In the genomic region with DNA sequence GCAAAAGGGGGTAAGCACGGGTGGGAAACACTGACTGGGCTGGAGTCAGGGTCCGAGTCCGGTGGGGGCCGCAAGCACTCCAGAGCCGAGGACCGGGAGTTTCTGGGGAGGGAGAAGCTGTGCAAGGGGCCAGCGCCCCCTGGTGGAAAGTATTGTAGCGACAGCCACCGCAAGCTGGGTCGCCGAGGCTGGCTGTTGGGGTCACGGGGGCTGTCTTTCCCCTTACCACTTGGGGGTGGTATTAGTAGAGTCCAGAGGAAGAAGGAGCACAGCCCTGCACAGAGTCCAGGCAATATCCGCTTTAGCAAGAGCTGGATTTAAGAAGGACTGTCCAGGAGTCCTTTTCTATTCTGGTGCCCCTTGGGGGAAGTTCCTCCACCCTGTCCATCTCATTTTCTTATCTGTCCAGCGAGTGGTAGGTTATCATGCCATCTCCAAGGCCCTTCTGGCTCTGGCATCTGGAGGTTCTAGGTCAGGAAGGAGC, we compare ENCODE assay signal across 8 cellular contexts. TPM values are rescaled to one million over a fixed set of nuclear protein-coding genes. Genes with fewer than 3 reads are reported as not detected.
A peak's percentile ranks its signal among the peaks of the same experiment; 100 is the strongest.
DNase-seq lines count a peak whose midpoint lies in the region; ATAC-seq and TF ChIP-seq lines count a peak whose summit lies in the region.

No MANE protein-coding gene starts in this region.

- dilution Hi-C loops in IMR-90 (cut with HindIII; ENCODE audit: low sequenced_read_pairs, unreplicated experiment): no loop called here

- TF ChIP-seq CTCF in IMR-90 (conservative IDR thresholded peaks at IDR 0.05; ENCODE audit: low read depth, low read length) (peak; percentile 92), RWPE2 (IDR thresholded peaks at IDR 0.05; ENCODE audit: poor library complexity, severe bottlenecking) (peak; percentile 93), fibroblast of the aortic adventitia (IDR thresholded peaks at IDR 0.05; ENCODE audit: insufficient read depth, low read length) (peak; percentile 88), omental fat pad (IDR thresholded peaks at IDR 0.05) (peak in 2 of 3 donors; percentile 47 to 95), thyroid gland (IDR thresholded peaks at IDR 0.05) (peak; percentile 86 to 97 (median 90))

- no peak overlapping the region for H3K23ac ChIP-seq in IMR-90 (ENCODE audit: low read depth, low read length)

- peak overlapping the region; percentile 46; the same call in 1 of the 2 replicates for H3K4ac ChIP-seq in IMR-90 (ENCODE audit: low read depth, low read length)

- no peak overlapping the region; the same call in 1 of the 2 replicates for H4K5ac ChIP-seq in IMR-90 (ENCODE audit: low read depth, low read length)

- H3K27ac ChIP-seq in IMR-90 (ENCODE audit: insufficient read depth, low read length): no peak overlapping the region
- H3K27ac ChIP-seq in RWPE2 (ENCODE audit: poor library complexity, severe bottlenecking): no peak overlapping the region
- no peak overlapping the region for H3K27ac ChIP-seq in thyroid gland

- no peak overlapping the region for H2BK20ac ChIP-seq in IMR-90 (ENCODE audit: low read depth, low read length)

- peak; percentile 86 for TF ChIP-seq RAD21 in IMR-90 (IDR thresholded peaks at IDR 0.05; ENCODE audit: low read length)

- H2AK5ac ChIP-seq in IMR-90 (ENCODE audit: low read depth, low read length): peak overlapping the region; percentile 57; the same call in 1 of the 2 replicates

- H3K14ac ChIP-seq in IMR-90 (replicated peaks; ENCODE audit: low read depth, low read length): no peak overlapping the region

- H4K91ac ChIP-seq in IMR-90 (ENCODE audit: insufficient read depth, low read depth, low read length): no peak overlapping the region; the same call in 1 of the 2 replicates

- H4K8ac ChIP-seq in IMR-90 (ENCODE audit: low read depth in 2 of 2, low read length in 2 of 2): peak overlapping the region in 1 of 2 experiments; percentile 82; a peak in 1 of 4 replicates

- H2AK9ac ChIP-seq in IMR-90 (replicated peaks; ENCODE audit: low read depth, low read length, poor library complexity): peak overlapping the region; percentile 33

- peak; percentile 89 for ATAC-seq in IMR-90 (ENCODE audit: low read depth)
- peak; percentile 69 for ATAC-seq in RWPE2 (ENCODE audit: low read depth)
- ATAC-seq in omental fat pad (ENCODE audit: low FRiP score): peak; percentile 69
- no peak for ATAC-seq in HG02588 (IDR thresholded peaks at IDR 0.05; ENCODE audit: unreplicated experiment)

- H3K4me3 ChIP-seq in IMR-90 (ENCODE audit: insufficient read depth, low read depth, low read length) (no peak overlapping the region), RWPE2 (ENCODE audit: severe bottlenecking) (no peak overlapping the region), fibroblast of the aortic adventitia (ENCODE audit: low read depth, low read length) (peak overlapping the region; percentile 25), thyroid gland (replicated peaks in 1 of 3) (peak overlapping the region in 1 of 3 donors; percentile 17)

- no peak overlapping the region for H2BK15ac ChIP-seq in IMR-90 (ENCODE audit: low read depth, low read length)

- no peak overlapping the region for H2BK5ac ChIP-seq in IMR-90 (ENCODE audit: low read depth, low read length, poor library complexity, severe bottlenecking)

- H3K56ac ChIP-seq in IMR-90 (ENCODE audit: extremely low read depth, insufficient read depth, low read length): no peak overlapping the region

- H3K9me1 ChIP-seq in IMR-90 (ENCODE audit: insufficient read depth, low read length): 0 out of 2 replicates have a peak, but pooled peaks cover 3% of the 10 kb centered on the region

- in situ Hi-C loops in IMR-90 (cut with MboI; ENCODE audit: low sequenced_read_pairs): no loop called here

- H4K20me1 ChIP-seq in IMR-90 (ENCODE audit: insufficient read depth, low read length): no peaks in the 10 kb centered on the region

- TF ChIP-seq POLR2A in IMR-90 (IDR thresholded peaks at IDR 0.05; ENCODE audit: low read depth, low read length) (no peak), thyroid gland (IDR thresholded peaks at IDR 0.05) (no peak)

- intact Hi-C loops in IMR-90 (cut with micrococcal nuclease) (loop anchor here (1.0 kb wide), 1 partner anchor 66 kb away; no protein-coding TSS in a partner anchor), thyroid gland (cut with DNase I) (loop anchor here (2.0 kb wide), 1 partner anchor 65 kb away; no protein-coding TSS in a partner anchor)

- no peak overlapping the region; the same call in 1 of the 2 replicates for H3K18ac ChIP-seq in IMR-90 (ENCODE audit: low read depth, low read length)

- DNase-seq in Daoy (ENCODE audit: low read depth) (peak; percentile 75), IMR-90 (peak; percentile 54), RWPE2 (ENCODE audit: low spot score) (no peak), fibroblast of the aortic adventitia (ENCODE audit: low read depth) (peak; percentile 68), omental fat pad (ENCODE audit: low spot score) (peak; percentile 71), thyroid gland (peak; percentile 64 to 67)
- DNase-seq in activated T-helper 1 cell treated with anti-CD3 and anti-CD28 coated beads, Interleukin-2, amount 50 U/mL, for 16 hours (ENCODE audit: low read depth in 1 of 2, low spot score in 1 of 2): peak; percentile 57 to 67

- POLR2A ChIA-PET in IMR-90 (lab: Charles Lee; ENCODE audit: unreplicated experiment): no interaction called here

- H2BK120ac ChIP-seq in IMR-90 (ENCODE audit: low read depth, low read length): no peak overlapping the region; the same call in 1 of the 2 replicates

- no peak overlapping the region for H3K9ac ChIP-seq in IMR-90 (ENCODE audit: low read depth, low read length)

- H3K4me1 ChIP-seq in IMR-90 (ENCODE audit: control insufficient read depth, insufficient read depth, low read length): peaks cover 10% of the 10 kb centered on the region
- H3K4me1 ChIP-seq in RWPE2 (ENCODE audit: insufficient read depth, poor library complexity, severe bottlenecking): no peaks in the 10 kb centered on the region
- peaks cover 7 to 20% of the 10 kb centered on the region in 2 donors for H3K4me1 ChIP-seq in thyroid gland

- no CpG with 5 or more reads among the region's 14 CpGs for WGBS in IMR-90 (ENCODE audit: extremely low coverage in 2 of 2, insufficient read length in 1 of 2), 2 experiments
- WGBS in thyroid gland, 2 donors: 3% methylated on average over 14 of the region's 14 CpGs

- H3K9me3 ChIP-seq in IMR-90 (ENCODE audit: control insufficient read depth, insufficient read depth, low read length): no peaks in the 10 kb centered on the region
- no peaks in the 10 kb centered on the region for H3K9me3 ChIP-seq in RWPE2 (ENCODE audit: severe bottlenecking)
- no peaks in the 10 kb centered on the region for H3K9me3 ChIP-seq in thyroid gland

- H3K36me3 ChIP-seq in IMR-90 (ENCODE audit: control insufficient read depth, insufficient read depth, low read length) (no peaks in the 10 kb centered on the region), RWPE2 (ENCODE audit: low read depth) (no peaks in the 10 kb centered on the region), thyroid gland (no peaks in the 10 kb centered on the region)

- no peaks in the 10 kb centered on the region for H3K79me1 ChIP-seq in IMR-90 (ENCODE audit: low read depth in 1 of 2, low read length in 2 of 2)

- peak overlapping the region; percentile 89 for H3K4me2 ChIP-seq in IMR-90 (ENCODE audit: low read depth, low read length)

- H2AFZ ChIP-seq in IMR-90 (replicated peaks; ENCODE audit: low read length, poor library complexity): peak overlapping the region; percentile 92

- BruUV-seq in IMR-90 (replicated peaks; lab: Mats Ljungman, UMichigan): no TSS peak

- CTCF ChIA-PET in IMR-90 (lab: Yijun Ruan, JAX): interaction anchor here (0.6 to 4.9 kb wide), 9 partner anchors 8 to 1854 kb away, joined by 3 to 88 read pairs (median 4); no protein-coding TSS in a partner anchor

- H3K27me3 ChIP-seq in IMR-90 (ENCODE audit: control insufficient read depth, insufficient read depth, low read length): peaks cover 3% of the 10 kb centered on the region; the same call in 1 of the 2 replicates
- no peaks in the 10 kb centered on the region for H3K27me3 ChIP-seq in RWPE2 (ENCODE audit: insufficient read depth, poor library complexity, severe bottlenecking)
- H3K27me3 ChIP-seq in thyroid gland: no peaks in the 10 kb centered on the region

TF ChIP-seq in IMR-90, 13 proteins besides CTCF, POLR2A, EP300 and RAD21:
- peak; percentile 82 for TF ChIP-seq MAZ (IDR thresholded peaks at IDR 0.05; ENCODE audit: borderline replicate concordance, low read depth, low read length)
- TF ChIP-seq, protein P1, sequence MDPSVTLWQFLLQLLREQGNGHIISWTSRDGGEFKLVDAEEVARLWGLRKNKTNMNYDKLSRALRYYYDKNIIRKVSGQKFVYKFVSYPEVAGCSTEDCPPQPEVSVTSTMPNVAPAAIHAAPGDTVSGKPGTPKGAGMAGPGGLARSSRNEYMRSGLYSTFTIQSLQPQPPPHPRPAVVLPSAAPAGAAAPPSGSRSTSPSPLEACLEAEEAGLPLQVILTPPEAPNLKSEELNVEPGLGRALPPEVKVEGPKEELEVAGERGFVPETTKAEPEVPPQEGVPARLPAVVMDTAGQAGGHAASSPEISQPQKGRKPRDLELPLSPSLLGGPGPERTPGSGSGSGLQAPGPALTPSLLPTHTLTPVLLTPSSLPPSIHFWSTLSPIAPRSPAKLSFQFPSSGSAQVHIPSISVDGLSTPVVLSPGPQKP (IDR thresholded peaks at IDR 0.05; ENCODE audit: borderline replicate concordance, low read depth, low read length): no peak
- TF ChIP-seq SMC3 (IDR thresholded peaks at IDR 0.05; ENCODE audit: low read depth, low read length): peak; percentile 91
TF ChIP-seq in IMR-90: peak in this region for 2.

RNA-seq across cellular contexts. Expression of a gene that starts 17.9 kb away (rescaled TPM):
- total RNA-seq in Daoy (2014; rRNA removed; shearing (Covaris generic)): 6.7 and 7.1 TPM in 2 replicates
- total RNA-seq in IMR-90 (2012; rRNA removed) (14.7 and 21.1 TPM in 2 replicates), fibroblast of the aortic adventitia (ENCODE audit: low replicate concordance) (10.9 and 17.0 TPM in 2 replicates), omental fat pad (10 to 100 TPM; 28.8 to 48.3 (median 32.5) TPM), thyroid gland (10 to 100 TPM; 15.7 to 24.3 (median 16.0) TPM)
- 6.4 and 6.8 TPM in 2 replicates for polyA plus RNA-seq in IMR-90 (2012; rRNA removed)
- 2.9 and 4.0 TPM in 2 replicates for polyA plus RNA-seq in IMR-90 (2012; cell fraction: cytosol; rRNA removed)
- 10.0 and 112 TPM in 2 replicates for polyA plus RNA-seq in IMR-90 (2012; cell fraction: nucleus; rRNA removed; ENCODE audit: low replicate concordance)

RNA-seq across cellular contexts. Expression of a gene that starts 56.5 kb away (rescaled TPM):
- total RNA-seq in Daoy (2014; rRNA removed; shearing (Covaris generic)): not detected in 2 replicates
- not detected in 2 replicates for total RNA-seq in IMR-90 (2012; rRNA removed)
- not detected in 2 replicates for polyA plus RNA-seq in IMR-90 (2012; rRNA removed)
- not detected in 2 replicates for polyA plus RNA-seq in IMR-90 (2012; cell fraction: cytosol; rRNA removed)
- 0.03 and 0.10 TPM in 2 replicates for polyA plus RNA-seq in IMR-90 (2012; cell fraction: nucleus; rRNA removed; ENCODE audit: low replicate concordance)
- not detected in 2 replicates for total RNA-seq in fibroblast of the aortic adventitia (ENCODE audit: low replicate concordance)
- total RNA-seq in omental fat pad: not detected
- not detected for total RNA-seq in thyroid gland
